In genomic region chr11:103109818-103110388, GRCh38 we compare ENCODE assay signal across 8 cellular contexts. TPM values are rescaled to one million over a fixed set of nuclear protein-coding genes. Genes with fewer than 3 reads are reported as not detected.
A peak's percentile ranks its signal among the peaks of the same experiment; 100 is the strongest.
DNase-seq lines count a peak whose midpoint lies in the region; ATAC-seq lines count a peak whose summit lies in the region.

No MANE protein-coding gene starts in this region.

- H3K9me3 ChIP-seq in iPS-18a (ENCODE audit: control insufficient read depth, low read depth, low read length) = no peaks in the 10 kb centered on the region

- POLR2A ChIA-PET in activated CD4-positive, alpha-beta T cell treated with anti-CD3 and anti-CD28 coated beads for 36 hours (lab: Charles Lee) = interaction anchor here (1.2 kb wide), 1 partner anchor 18 kb away, joined by 14 read pairs; the partner anchor contains the start of gene DCUN1D5
- POLR2A ChIA-PET in activated naive CD8-positive, alpha-beta T cell treated with anti-CD3 and anti-CD28 coated beads, Interleukin-2, amount 10 ng/mL, durations not matched to agents 7 days and 5 days (lab: Charles Lee) = interaction anchor here (0.8 to 3.0 kb wide), 4 partner anchors 18 to 74 kb away, joined by 3 to 39 read pairs (median 4); partner anchors contain the start of gene DCUN1D5

- H3K27me3 ChIP-seq in iPS-18a (ENCODE audit: control insufficient read depth, insufficient read depth, low read length) = no peaks in the 10 kb centered on the region

- peaks cover under 1% of the 10 kb centered on the region for H3K36me3 Mint-ChIP-seq in activated CD4-positive, alpha-beta T cell treated with anti-CD3 and anti-CD28 coated beads for 36 hours (ENCODE audit: low read depth)
- peaks cover 3% of the 10 kb centered on the region for H3K36me3 Mint-ChIP-seq in activated naive CD8-positive, alpha-beta T cell treated with anti-CD3 and anti-CD28 coated beads, Interleukin-2, amount 10 ng/mL, durations not matched to agents 7 days and 5 days

- ATAC-seq in activated CD4-positive, alpha-beta T cell treated with anti-CD3 and anti-CD28 coated beads for 36 hours = peak; percentile 5
- peak; percentile 40 for ATAC-seq in activated naive CD8-positive, alpha-beta T cell treated with anti-CD3 and anti-CD28 coated beads, Interleukin-2, amount 10 ng/mL, durations not matched to agents 7 days and 5 days (ENCODE audit: low read depth)
- no peak for ATAC-seq in HG03520 (IDR thresholded peaks at IDR 0.05; ENCODE audit: unreplicated experiment)

- intact Hi-C loops in activated CD4-positive, alpha-beta T cell treated with anti-CD3 and anti-CD28 coated beads for 36 hours (cut with DNase I, micrococcal nuclease) = loop anchor here (1.0 to 5.0 kb wide), 3 partner anchors 18 to 492 kb away; partner anchors contain the start of gene DCUN1D5 (in 2 of the 2)

- no peaks in the 10 kb centered on the region for H3K27me3 Mint-ChIP-seq in activated CD4-positive, alpha-beta T cell treated with anti-CD3 and anti-CD28 coated beads for 36 hours
- H3K27me3 Mint-ChIP-seq in activated naive CD8-positive, alpha-beta T cell treated with anti-CD3 and anti-CD28 coated beads, Interleukin-2, amount 10 ng/mL, durations not matched to agents 7 days and 5 days = peaks cover 8% of the 10 kb centered on the region

- H3K4me1 ChIP-seq in iPS-18a (ENCODE audit: control insufficient read depth, low read depth, low read length) = peaks cover 3% of the 10 kb centered on the region

- CTCF ChIA-PET in activated CD4-positive, alpha-beta T cell treated with anti-CD3 and anti-CD28 coated beads for 36 hours (lab: Charles Lee) = interaction anchor here (0.6 to 3.7 kb wide), 8 partner anchors 9 to 74 kb away, joined by 3 to 40 read pairs (median 4); partner anchors contain the start of gene DCUN1D5

- H3K4me3 ChIP-seq in iPS-18a (ENCODE audit: low read length) = peak overlapping the region; percentile 69

- H3K4me1 Mint-ChIP-seq in activated CD4-positive, alpha-beta T cell treated with anti-CD3 and anti-CD28 coated beads for 36 hours = peaks cover 11% of the 10 kb centered on the region
- H3K4me1 Mint-ChIP-seq in activated naive CD8-positive, alpha-beta T cell treated with anti-CD3 and anti-CD28 coated beads, Interleukin-2, amount 10 ng/mL, durations not matched to agents 7 days and 5 days = peaks cover 12% of the 10 kb centered on the region

- H3K9ac ChIP-seq in iPS-18a (ENCODE audit: low read length) = peak overlapping the region; percentile 53

- no peaks in the 10 kb centered on the region for H3K9me3 Mint-ChIP-seq in activated CD4-positive, alpha-beta T cell treated with anti-CD3 and anti-CD28 coated beads for 36 hours (ENCODE audit: low read depth)
- no peaks in the 10 kb centered on the region for H3K9me3 Mint-ChIP-seq in activated naive CD8-positive, alpha-beta T cell treated with anti-CD3 and anti-CD28 coated beads, Interleukin-2, amount 10 ng/mL, durations not matched to agents 7 days and 5 days

- no peak overlapping the region for H3K27ac ChIP-seq in iPS-18a (ENCODE audit: low read length)

- peak; percentile 24 for DNase-seq in activated CD4-positive, alpha-beta T cell treated with anti-CD3 and anti-CD28 coated beads for 36 hours
- DNase-seq in activated CD4-positive, alpha-beta T cell treated with anti-CD3 and anti-CD28 coated beads, Interleukin-2, amount 50 U/mL, for 4 hours = no peak
- DNase-seq in HK-2 (ENCODE audit: unreplicated experiment) = peak; percentile 29
- no peak for DNase-seq in activated naive CD8-positive, alpha-beta T cell treated with anti-CD3 and anti-CD28 coated beads, Interleukin-2, amount 10 ng/mL, durations not matched to agents 7 days and 5 days
- peak; percentile 27 for DNase-seq in stimulated activated CD8-positive, alpha-beta memory T cell treated with anti-CD3 and anti-CD28 coated beads, Interleukin-4, amount 100 ng/mL, for 48 hours
- DNase-seq in AG08395 (ENCODE audit: low spot score) = no peak

- peaks cover 2% of the 10 kb centered on the region for H3K36me3 ChIP-seq in iPS-18a (ENCODE audit: control insufficient read depth, low read depth, low read length)

- peak overlapping the region; percentile 68 for H3K27ac Mint-ChIP-seq in activated CD4-positive, alpha-beta T cell treated with anti-CD3 and anti-CD28 coated beads for 36 hours
- H3K27ac Mint-ChIP-seq in activated naive CD8-positive, alpha-beta T cell treated with anti-CD3 and anti-CD28 coated beads, Interleukin-2, amount 10 ng/mL, durations not matched to agents 7 days and 5 days = peak overlapping the region; percentile 87

- peak overlapping the region; percentile 84 for H3K4me3 Mint-ChIP-seq in activated CD4-positive, alpha-beta T cell treated with anti-CD3 and anti-CD28 coated beads for 36 hours
- H3K4me3 Mint-ChIP-seq in activated naive CD8-positive, alpha-beta T cell treated with anti-CD3 and anti-CD28 coated beads, Interleukin-2, amount 10 ng/mL, durations not matched to agents 7 days and 5 days = peak overlapping the region; percentile 94

RNA-seq across cellular contexts. Expression of gene DYNC2H1, which starts 0.7 kb away (rescaled TPM):
- 1 to 10 TPM; 1.4 to 1.9 TPM for total RNA-seq in activated CD4-positive, alpha-beta T cell treated with anti-CD3 and anti-CD28 coated beads for 36 hours
- total RNA-seq in activated naive CD8-positive, alpha-beta T cell treated with anti-CD3 and anti-CD28 coated beads, Interleukin-2, amount 10 ng/mL, durations not matched to agents 7 days and 5 days = 1 to 10 TPM; 2.9 to 3.5 TPM

RNA-seq across cellular contexts. Expression of gene DCUN1D5, which starts 17.9 kb away (rescaled TPM):
- 10 to 100 TPM; 59.2 to 78.1 TPM for total RNA-seq in activated CD4-positive, alpha-beta T cell treated with anti-CD3 and anti-CD28 coated beads for 36 hours
- 10 to 100 TPM; 23.1 to 25.9 TPM for total RNA-seq in activated naive CD8-positive, alpha-beta T cell treated with anti-CD3 and anti-CD28 coated beads, Interleukin-2, amount 10 ng/mL, durations not matched to agents 7 days and 5 days

Comparison
In these comparisons a context has a peak if more than half of its experiments do, and no peak if none do; other contexts are left out.
1. DNase-seq: peak in activated CD4-positive, alpha-beta T cell treated with anti-CD3 and anti-CD28 coated beads for 36 hours (single experiment), HK-2 (single experiment) and stimulated activated CD8-positive, alpha-beta memory T cell treated with anti-CD3 and anti-CD28 coated beads, Interleukin-4, amount 100 ng/mL, for 48 hours (single experiment); none in activated CD4-positive, alpha-beta T cell treated with anti-CD3 and anti-CD28 coated beads, Interleukin-2, amount 50 U/mL, for 4 hours (0 of 2), activated naive CD8-positive, alpha-beta T cell treated with anti-CD3 and anti-CD28 coated beads, Interleukin-2, amount 10 ng/mL, durations not matched to agents 7 days and 5 days (single experiment) and AG08395 (single experiment).